Comparison of ENCODE assay signal across 14 cellular contexts in the genomic region with DNA sequence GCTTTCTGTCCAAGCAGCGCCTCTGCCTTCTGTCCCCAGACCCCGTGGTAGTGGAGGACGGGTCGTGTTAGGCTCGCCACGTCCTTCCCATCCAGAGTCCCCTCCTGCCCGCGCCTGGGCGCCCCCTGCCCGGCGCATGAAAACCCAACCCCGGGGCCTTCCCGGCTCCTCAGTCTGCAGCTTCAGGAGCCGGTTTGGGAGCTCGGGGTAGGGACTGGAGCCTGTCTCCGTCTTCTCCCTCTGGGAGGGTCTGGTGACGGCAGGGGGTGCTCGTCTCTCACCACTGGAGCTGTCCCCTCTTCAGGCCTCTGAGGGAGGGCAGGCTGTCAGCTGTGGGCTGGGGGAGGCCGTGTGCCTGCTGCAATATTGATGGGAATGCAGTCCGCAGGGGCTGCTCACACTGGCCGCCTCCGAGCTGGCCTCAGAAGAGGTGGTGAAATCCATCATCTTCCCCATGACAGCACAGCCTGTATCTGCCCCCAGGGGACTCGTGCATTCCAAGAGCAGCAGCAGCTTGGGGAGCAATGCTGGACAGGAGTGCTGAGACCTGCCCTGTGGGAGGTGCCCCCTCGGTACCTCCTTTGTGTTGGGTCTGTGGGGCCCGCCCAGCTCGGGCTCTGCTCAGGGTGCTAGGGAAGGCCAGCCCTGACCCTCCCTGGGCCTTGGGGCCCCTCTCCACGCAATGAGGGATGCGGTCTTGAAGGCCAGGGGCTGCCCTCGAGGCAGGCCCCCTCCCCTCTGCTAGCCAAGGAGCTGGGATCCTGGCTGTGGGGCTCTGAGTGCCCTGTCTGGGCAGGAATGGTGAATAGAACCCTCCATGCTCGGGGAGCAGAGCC. TPM values are rescaled to one million over a fixed set of nuclear protein-coding genes. Genes with fewer than 3 reads are reported as not detected.
DNase-seq lines count a peak whose midpoint lies in the region; ATAC-seq, FAIRE-seq and TF ChIP-seq lines count a peak whose summit lies in the region.
"Had no signal": no experiment of that assay in that cellular context is flagged by ENCODE, and none has a peak within 500 bp of the region (broad histone marks: within the 10 kb centered on the region; RNA-seq: fewer than 3 reads in every experiment).

No MANE protein-coding gene starts in this region.

- DNase-seq in GM13977 (ENCODE audit: low spot score) (no peak), cardiac muscle cell (ENCODE audit: low read depth in 1 of 2, low spot score in 1 of 2) (peak; percentile 63 to 70), osteoblast (ENCODE audit: insufficient read length, low spot score, missing footprints) (peak; percentile 85), D721Med (ENCODE audit: insufficient read length, low spot score) (no peak), GOT3 (lab: John Stamatoyannopoulos, UW) (no peak)
- DNase-seq: activated CD8-positive, alpha-beta T cell treated with anti-CD3 and anti-CD28 coated beads for 36 hours; activated gamma-delta T cell treated with Interleukin-2 at 50 U/mL for 16 hours; NCI-H2029 treated with DMSO at 0.1 percent for 48 hours had no signal

- H3K4me1 ChIP-seq in OCI-LY3 (ENCODE audit: low read length) (peaks cover 12% of the 10 kb centered on the region), cardiac muscle cell (ENCODE audit: low read depth) (no peaks in the 10 kb centered on the region), osteoblast (ENCODE audit: insufficient read depth, low read length) (peaks cover 7% of the 10 kb centered on the region)
- H3K4me1 ChIP-seq: HAP-1 had no signal

- no peaks in the 10 kb centered on the region for H3K36me3 ChIP-seq in OCI-LY3 (replicated peaks; ENCODE audit: low read depth, low read length)
- no peaks in the 10 kb centered on the region for H3K36me3 ChIP-seq in cardiac muscle cell
- H3K36me3 ChIP-seq in osteoblast (ENCODE audit: insufficient read depth, low read length) = no peaks in the 10 kb centered on the region
- H3K36me3 ChIP-seq: esophagus muscularis mucosa, HAP-1 had no signal

- H3K27me3 ChIP-seq in OCI-LY3 (ENCODE audit: low read depth, low read length) = no peaks in the 10 kb centered on the region
- peaks cover 6% of the 10 kb centered on the region for H3K27me3 ChIP-seq in cardiac muscle cell
- peaks cover 16% of the 10 kb centered on the region for H3K27me3 ChIP-seq in osteoblast (ENCODE audit: insufficient read depth, low read length)

- TF ChIP-seq CTCF in GM13977 (IDR thresholded peaks at IDR 0.05; ENCODE audit: extremely low read depth, insufficient read depth, missing control alignments) = peak; percentile 8
- no peak for TF ChIP-seq CTCF in OCI-LY3 (IDR thresholded peaks at IDR 0.05; ENCODE audit: low read depth, low read length)
- TF ChIP-seq CTCF in cardiac muscle cell (IDR thresholded peaks at IDR 0.05; ENCODE audit: low read depth, low read length) = peak; percentile 23
- no peak for TF ChIP-seq CTCF in osteoblast (IDR thresholded peaks at IDR 0.05; ENCODE audit: extremely low read depth, low read depth, low read length)
- no peak for TF ChIP-seq CTCF in D721Med (IDR thresholded peaks at IDR 0.05; ENCODE audit: insufficient read depth, missing control alignments)

- H3K4me2 ChIP-seq in OCI-LY3 (ENCODE audit: low read length) = peak overlapping the region; percentile 77; the same call in 1 of the 2 replicates
- H3K4me2 ChIP-seq in osteoblast (ENCODE audit: insufficient read depth, low read length) = no peak overlapping the region

- H3K79me2 ChIP-seq in OCI-LY3 (ENCODE audit: low read length) (no peaks in the 10 kb centered on the region), osteoblast (ENCODE audit: insufficient read depth, low read length) (no peaks in the 10 kb centered on the region)

- no peak for FAIRE-seq in D721Med (lab: Jason Lieb, UNC)

- H3K27ac ChIP-seq in OCI-LY3 (ENCODE audit: low read length) = no peak overlapping the region
- H3K27ac ChIP-seq in cardiac muscle cell = no peak overlapping the region
- no peak overlapping the region for H3K27ac ChIP-seq in osteoblast (ENCODE audit: low read depth, low read length)
- H3K27ac ChIP-seq: esophagus muscularis mucosa had no signal

- in situ Hi-C loops in GM13977 (cut with MboI; ENCODE audit: low pct_unique_long_range_greater_than_20kb, low sequenced_read_pairs, unreplicated experiment) = no loop called here

- no peaks in the 10 kb centered on the region for H3K9me3 ChIP-seq in OCI-LY3 (ENCODE audit: insufficient read depth, low read length)
- H3K9me3 ChIP-seq in cardiac muscle cell (ENCODE audit: low read depth) = no peaks in the 10 kb centered on the region
- H3K9me3 ChIP-seq in osteoblast (ENCODE audit: low read depth, low read length) = no peaks in the 10 kb centered on the region
- H3K9me3 ChIP-seq: esophagus muscularis mucosa, HAP-1 had no signal

- H2AFZ ChIP-seq in OCI-LY3 (ENCODE audit: low read depth, low read length) (no peak overlapping the region), osteoblast (ENCODE audit: low read length) (no peak overlapping the region)

- no peak for ATAC-seq in HG02798 (IDR thresholded peaks at IDR 0.05; ENCODE audit: poor library complexity, unreplicated experiment)
- no peak for ATAC-seq in HG03432 (IDR thresholded peaks at IDR 0.05; ENCODE audit: unreplicated experiment)

- no peaks in the 10 kb centered on the region for H4K20me1 ChIP-seq in OCI-LY3 (ENCODE audit: insufficient read depth, low read length)
- no peaks in the 10 kb centered on the region for H4K20me1 ChIP-seq in osteoblast (ENCODE audit: insufficient read depth, low read length)

- no peak overlapping the region for H3K9ac ChIP-seq in OCI-LY3 (ENCODE audit: low read length)

- H3K4me3 ChIP-seq in OCI-LY3 (ENCODE audit: low read length) (no peak overlapping the region), cardiac muscle cell (no peak overlapping the region), osteoblast (ENCODE audit: insufficient read depth, low read length) (no peak overlapping the region)
- H3K4me3 ChIP-seq: esophagus muscularis mucosa, HAP-1 had no signal

RNA-seq across cellular contexts. Expression of a gene that starts 17.8 kb away (rescaled TPM):
- total RNA-seq in cardiac muscle cell (25.9 and 31.7 TPM in 2 replicates), osteoblast (under 0.01 TPM in 2 replicates)
- polyA plus RNA-seq in cardiac muscle cell = 6.7 and 14.1 TPM in 2 replicates
- total RNA-seq: activated CD8-positive, alpha-beta T cell treated with anti-CD3 and anti-CD28 coated beads for 36 hours; temporal lobe had no signal

RNA-seq across cellular contexts. Expression of a gene that starts 20.5 kb away (rescaled TPM):
- total RNA-seq in cardiac muscle cell = 4.3 and 8.5 TPM in 2 replicates
- polyA plus RNA-seq in cardiac muscle cell = 3.7 and 5.3 TPM in 2 replicates
- total RNA-seq in osteoblast = 1.8 and 9.8 TPM in 2 replicates

RNA-seq across cellular contexts. Expression of a gene that starts 38.1 kb away (rescaled TPM):
- 1.5 TPM in 1 of 2 replicates, not detected in the other for total RNA-seq in cardiac muscle cell
- 0.60 and 2.0 TPM in 2 replicates for polyA plus RNA-seq in cardiac muscle cell
- total RNA-seq in osteoblast = 0.88 and 1.8 TPM in 2 replicates

RNA-seq across cellular contexts. Expression of a gene that starts 59.9 kb away (rescaled TPM):
- total RNA-seq in cardiac muscle cell (16.6 and 19.7 TPM in 2 replicates), osteoblast (11.6 and 12.4 TPM in 2 replicates)
- polyA plus RNA-seq in cardiac muscle cell = 25.2 and 28.1 TPM in 2 replicates

Comparison
In these comparisons a context has a peak if more than half of its experiments do, and no peak if none do; other contexts are left out.
1. DNase-seq: peak in cardiac muscle cell (2 of 2) and osteoblast (single experiment); none in GM13977 (single experiment), D721Med (single experiment) and GOT3 (single experiment).
2. CTCF ChIP-seq: peak in GM13977 (single experiment) and cardiac muscle cell (single experiment); none in OCI-LY3 (single experiment), osteoblast (single experiment) and D721Med (single experiment).
3. RNA of a gene that starts 17.8 kb away (total RNA-seq): 25.9 to 31.7 TPM in cardiac muscle cell; under 0.01 TPM in osteoblast; every median in the first group is over 10 times any median in the second.